ENCODE assay signal across 1 cellular context in genomic region chr6:81708306-81708705, GRCh38.
TF ChIP-seq lines count a peak whose summit lies in the region.

No MANE protein-coding gene starts in this region.

TF ChIP-seq in SK-N-SH, 30 proteins besides CTCF, POLR2A, EP300 and RAD21 (continued from another document):
- TF ChIP-seq, protein P1, sequence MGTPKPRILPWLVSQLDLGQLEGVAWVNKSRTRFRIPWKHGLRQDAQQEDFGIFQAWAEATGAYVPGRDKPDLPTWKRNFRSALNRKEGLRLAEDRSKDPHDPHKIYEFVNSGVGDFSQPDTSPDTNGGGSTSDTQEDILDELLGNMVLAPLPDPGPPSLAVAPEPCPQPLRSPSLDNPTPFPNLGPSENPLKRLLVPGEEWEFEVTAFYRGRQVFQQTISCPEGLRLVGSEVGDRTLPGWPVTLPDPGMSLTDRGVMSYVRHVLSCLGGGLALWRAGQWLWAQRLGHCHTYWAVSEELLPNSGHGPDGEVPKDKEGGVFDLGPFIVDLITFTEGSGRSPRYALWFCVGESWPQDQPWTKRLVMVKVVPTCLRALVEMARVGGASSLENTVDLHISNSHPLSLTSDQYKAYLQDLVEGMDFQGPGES (IDR thresholded peaks at IDR 0.05; ENCODE audit: low read depth, low read length) = no peak
- TF ChIP-seq GATA2 (CRISPR knock-in tag; IDR thresholded peaks at IDR 0.05) (no peak), POLR2AphosphoS5 (IDR thresholded peaks at IDR 0.05; ENCODE audit: low read depth, low read length) (no peak), ELF1 (IDR thresholded peaks at IDR 0.05) (no peak), JUND (IDR thresholded peaks at IDR 0.05) (no peak), RFX5 (IDR thresholded peaks at IDR 0.05; ENCODE audit: low read length) (no peak), MAX (IDR thresholded peaks at IDR 0.05; ENCODE audit: low read depth) (no peak), NFIC (IDR thresholded peaks at IDR 0.05; ENCODE audit: borderline replicate concordance) (no peak), SMC3 (IDR thresholded peaks at IDR 0.05; ENCODE audit: low read depth, low read length) (no peak), TAF1 (IDR thresholded peaks at IDR 0.05; ENCODE audit: borderline replicate concordance, low read depth, low read length) (no peak)
- TF ChIP-seq, protein P2, sequence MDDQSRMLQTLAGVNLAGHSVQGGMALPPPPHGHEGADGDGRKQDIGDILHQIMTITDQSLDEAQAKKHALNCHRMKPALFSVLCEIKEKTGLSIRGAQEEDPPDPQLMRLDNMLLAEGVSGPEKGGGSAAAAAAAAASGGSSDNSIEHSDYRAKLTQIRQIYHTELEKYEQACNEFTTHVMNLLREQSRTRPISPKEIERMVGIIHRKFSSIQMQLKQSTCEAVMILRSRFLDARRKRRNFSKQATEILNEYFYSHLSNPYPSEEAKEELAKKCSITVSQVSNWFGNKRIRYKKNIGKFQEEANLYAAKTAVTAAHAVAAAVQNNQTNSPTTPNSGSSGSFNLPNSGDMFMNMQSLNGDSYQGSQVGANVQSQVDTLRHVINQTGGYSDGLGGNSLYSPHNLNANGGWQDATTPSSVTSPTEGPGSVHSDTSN (IDR thresholded peaks at IDR 0.05) = no peak
